In genomic region chr1:59446257-59446901, GRCh38 we compare ENCODE assay signal across 9 cellular contexts.
A peak's percentile ranks its signal among the peaks of the same experiment; 100 is the strongest.
DNase-seq lines count a peak whose midpoint lies in the region; ATAC-seq, FAIRE-seq and TF ChIP-seq lines count a peak whose summit lies in the region.
"Had no signal": no experiment of that assay in that cellular context is flagged by ENCODE, and none has a peak within 500 bp of the region (broad histone marks: within the 10 kb centered on the region; RNA-seq: fewer than 3 reads in every experiment).

No MANE protein-coding gene starts in this region.

- H3K9ac ChIP-seq in HepG2 (ENCODE audit: insufficient read depth, low read depth, low read length), result no peak overlapping the region

- ATAC-seq in HepG2, result no peak

- FAIRE-seq in HepG2 (lab: Jason Lieb, UNC), result no peak

- intact Hi-C loops in HepG2 (cut with micrococcal nuclease; ENCODE audit: unreplicated experiment), result no loop called here

- H3K4me3 ChIP-seq in AG10803 (ENCODE audit: low read length) (no peak overlapping the region), HepG2 (replicated peaks in 1 of 3; ENCODE audit: insufficient read depth in 1 of 3, low read depth in 2 of 3, low read length in 3 of 3) (no peak overlapping the region)

- H3K4me2 ChIP-seq in HepG2 (ENCODE audit: low read depth, low read length), result no peak overlapping the region

- no peaks in the 10 kb centered on the region for H4K20me1 ChIP-seq in HepG2 (ENCODE audit: insufficient read depth, low read length)

- H3K79me2 ChIP-seq in HepG2 (ENCODE audit: insufficient read depth, low read length), result no peaks in the 10 kb centered on the region

- H3K27me3 ChIP-seq in HepG2 (ENCODE audit: control insufficient read depth in 1 of 2, insufficient read depth in 2 of 2, low read length in 2 of 2), result no peaks in the 10 kb centered on the region

- no TSS peak for BruUV-seq in HepG2 (replicated peaks; lab: Mats Ljungman, UMichigan)

- TF ChIP-seq EP300 in HepG2 (IDR thresholded peaks at IDR 0.05; ENCODE audit: low read depth in 2 of 2, low read length in 2 of 2), result no peak
- TF ChIP-seq EP300 in HepG2 (CRISPR knock-in tag; IDR thresholded peaks at IDR 0.05; ENCODE audit: borderline replicate concordance), result no peak

- peaks cover 10% of the 10 kb centered on the region for H3K4me1 ChIP-seq in HepG2 (ENCODE audit: insufficient read depth, low read length)

- 88% methylated on average over 9 of the region's 9 CpGs for WGBS in HepG2 (ENCODE audit: low lambda C conversion rate)

- no peak for TF ChIP-seq RAD21 in HepG2 (CRISPR knock-in tag; IDR thresholded peaks at IDR 0.05)

- no peak for TF ChIP-seq CTCF in AG10803 (conservative IDR thresholded peaks at IDR 0.05; ENCODE audit: low read length)
- no peak for TF ChIP-seq CTCF in HepG2 (CRISPR knock-in tag; IDR thresholded peaks at IDR 0.05)

- in situ Hi-C loops in HepG2 (cut with HindIII; ENCODE audit: extremely low pct_ligation_motif_present, low pct_unique_long_range_greater_than_20kb), result no loop called here

- CTCF ChIA-PET in HepG2 (lab: Yijun Ruan, JAX; ENCODE audit: low intra/inter-chr PET ratio, low total read pairs), result no interaction called here

- DNase-seq in AG10803 (ENCODE audit: low read depth) (peak; percentile 91), OCI-M1 (lab: John Stamatoyannopoulos, UW) (peak; percentile 79), fibroblast of peridontal ligament (ENCODE audit: extremely low read depth) (peak; percentile 83), non-pigmented ciliary epithelial cell (ENCODE audit: low read depth) (peak; percentile 55), HepG2 (ENCODE audit: low spot score) (no peak), NCI-H446 (lab: John Stamatoyannopoulos, UW) (no peak), NCI-H187 (lab: John Stamatoyannopoulos, UW) (no peak)
- no peak for DNase-seq in stimulated activated CD4-positive, alpha-beta T cell treated with anti-CD3 and anti-CD28 coated beads, Interleukin-2, amount 100 ng/mL, for 24 hours
- DNase-seq: COR-L47 had no signal

- H3K36me3 ChIP-seq in HepG2 (replicated peaks in 1 of 2; ENCODE audit: control insufficient read depth in 1 of 2, insufficient read depth in 2 of 2, low read length in 2 of 2), result no peaks in the 10 kb centered on the region

- H3K27ac ChIP-seq in HepG2 (ENCODE audit: extremely low read length, insufficient read depth, low read length), result no peak overlapping the region

- H2AFZ ChIP-seq in HepG2 (ENCODE audit: low read length), result no peak overlapping the region

- POLR2A ChIA-PET in HepG2 (lab: Yijun Ruan, JAX), result no interaction called here

- H3K9me3 ChIP-seq in HepG2 (ENCODE audit: low read length), result no peaks in the 10 kb centered on the region

- TF ChIP-seq POLR2A in HepG2 (IDR thresholded peaks at IDR 0.05; ENCODE audit: insufficient read depth in 1 of 2, low read depth in 2 of 2, low read length in 2 of 2), result no peak

TF ChIP-seq in HepG2, 621 proteins besides CTCF, POLR2A, EP300 and RAD21:
- TF ChIP-seq RXRA (CRISPR knock-in tag; IDR thresholded peaks at IDR 0.05), result no peak
- TF ChIP-seq GABPB1 (CRISPR knock-in tag; IDR thresholded peaks at IDR 0.05), result no peak
- no peak for TF ChIP-seq ATF1 (CRISPR knock-in tag; IDR thresholded peaks at IDR 0.05)
- TF ChIP-seq ELF3 (CRISPR knock-in tag; IDR thresholded peaks at IDR 0.05), result no peak
- no peak for TF ChIP-seq HINFP (CRISPR knock-in tag; IDR thresholded peaks at IDR 0.05; ENCODE audit: low read depth)
- TF ChIP-seq PCBP2 (optimal IDR thresholded peaks at IDR 0.05; ENCODE audit: low read depth, low read length, poor library complexity, severe bottlenecking), result no peak
- no peak for TF ChIP-seq SMAD1 (CRISPR knock-in tag; IDR thresholded peaks at IDR 0.05; ENCODE audit: borderline replicate concordance, low read depth)
- TF ChIP-seq ZNF800 (CRISPR knock-in tag; IDR thresholded peaks at IDR 0.05), result no peak
- TF ChIP-seq SP1 (IDR thresholded peaks at IDR 0.05), result no peak
- no peak for TF ChIP-seq SP1 (CRISPR knock-in tag; IDR thresholded peaks at IDR 0.05)
- TF ChIP-seq ZNF768 (CRISPR knock-in tag; IDR thresholded peaks at IDR 0.05), result no peak
- no peak for TF ChIP-seq MAFG (CRISPR knock-in tag; IDR thresholded peaks at IDR 0.05)
- no peak for TF ChIP-seq ATF2 (CRISPR knock-in tag; IDR thresholded peaks at IDR 0.05)
- TF ChIP-seq ZNF383 (CRISPR knock-in tag; IDR thresholded peaks at IDR 0.05; ENCODE audit: borderline replicate concordance), result no peak
- no peak for TF ChIP-seq EEA1 (CRISPR knock-in tag; IDR thresholded peaks at IDR 0.05; ENCODE audit: borderline replicate concordance)
- no peak for TF ChIP-seq KLF15 (CRISPR knock-in tag; IDR thresholded peaks at IDR 0.05; ENCODE audit: borderline replicate concordance)
- no peak for TF ChIP-seq ZZZ3 (CRISPR knock-in tag; IDR thresholded peaks at IDR 0.05; ENCODE audit: borderline replicate concordance)
- no peak for TF ChIP-seq NFKB2 (CRISPR knock-in tag; IDR thresholded peaks at IDR 0.05; ENCODE audit: borderline replicate concordance)

Comparison
In these comparisons a context has a peak if more than half of its experiments do, and no peak if none do; other contexts are left out.
1. DNase-seq: peak in AG10803 (single experiment), OCI-M1 (single experiment), fibroblast of peridontal ligament (single experiment) and non-pigmented ciliary epithelial cell (single experiment); none in stimulated activated CD4-positive, alpha-beta T cell treated with anti-CD3 and anti-CD28 coated beads, Interleukin-2, amount 100 ng/mL, for 24 hours (0 of 2), HepG2 (single experiment), NCI-H446 (0 of 2) and NCI-H187 (0 of 2).